ENCODE assay signal across 11 cellular contexts in genomic region chr6:170026272-170027110, GRCh38.
DNase-seq lines count a peak whose midpoint lies in the region; ATAC-seq and TF ChIP-seq lines count a peak whose summit lies in the region.
"Had no signal": no experiment of that assay in that cellular context is flagged by ENCODE, and none has a peak within 500 bp of the region (broad histone marks: within the 10 kb centered on the region; RNA-seq: fewer than 3 reads in every experiment).

No MANE protein-coding gene starts in this region.

- DNase-seq in GM23338 (ENCODE audit: low spot score): peak; percentile 8
- DNase-seq in NCI-H2107 treated with DMSO at 0.1 percent for 48 hours (lab: John Stamatoyannopoulos, UW; ENCODE audit: unreplicated experiment): peak; percentile 54
- DNase-seq in endodermal cell: peak; percentile 59
- DNase-seq in sigmoid colon: peak; percentile 65
- DNase-seq in NCI-H446 treated with DMSO at 0.1 percent for 48 hours (lab: John Stamatoyannopoulos, UW): no peak
- no peak for DNase-seq in stimulated activated naive CD4-positive, alpha-beta T cell (lab: John Stamatoyannopoulos, UW)
- DNase-seq in esophagus muscularis mucosa (ENCODE audit: extremely low spot score): no peak
- no peak for DNase-seq in activated naive CD8-positive, alpha-beta T cell treated with anti-CD3 and anti-CD28 coated beads for 36 hours
- DNase-seq: activated CD8-positive, alpha-beta T cell treated with anti-CD3 and anti-CD28 coated beads, Interleukin-2, amount 10 ng/mL, durations not matched to agents 7 days and 5 days; CD8-positive, alpha-beta T cell had no signal

- intact Hi-C loops in sigmoid colon (cut with DNase I): loop anchor here (10.0 kb wide), 1 partner anchor 278 kb away; the partner anchor contains the start of gene FAM120B
- intact Hi-C loops in esophagus muscularis mucosa (cut with DNase I): no loop called here

- H3K27ac Mint-ChIP-seq in GM23338 (no peak overlapping the region), endodermal cell (peak overlapping the region; percentile 52)
- no peak overlapping the region for H3K27ac Mint-ChIP-seq in activated naive CD8-positive, alpha-beta T cell treated with anti-CD3 and anti-CD28 coated beads for 36 hours
- H3K27ac Mint-ChIP-seq: activated CD8-positive, alpha-beta T cell treated with anti-CD3 and anti-CD28 coated beads, Interleukin-2, amount 10 ng/mL, durations not matched to agents 7 days and 5 days; CD8-positive, alpha-beta T cell had no signal

- no peak overlapping the region for H3K4me2 ChIP-seq in GM23338

- H3K36me3 ChIP-seq in GM23338 (ENCODE audit: insufficient read depth): no peaks in the 10 kb centered on the region
- no peaks in the 10 kb centered on the region for H3K36me3 ChIP-seq in endodermal cell (ENCODE audit: control insufficient read depth, insufficient read depth, low read length)
- H3K36me3 ChIP-seq in sigmoid colon: no peaks in the 10 kb centered on the region
- no peaks in the 10 kb centered on the region for H3K36me3 ChIP-seq in esophagus muscularis mucosa

- H3K9me2 ChIP-seq in GM23338 (ENCODE audit: insufficient read depth): 0 out of 2 replicates have a peak, but pooled peaks cover 8% of the 10 kb centered on the region

- TF ChIP-seq CTCF in GM23338 (conservative IDR thresholded peaks at IDR 0.05; ENCODE audit: low read depth in 2 of 2): no peak
- no peak for TF ChIP-seq CTCF in endodermal cell (conservative IDR thresholded peaks at IDR 0.05)
- TF ChIP-seq CTCF in sigmoid colon (IDR thresholded peaks at IDR 0.05): no peak
- TF ChIP-seq CTCF in esophagus muscularis mucosa (IDR thresholded peaks at IDR 0.05): no peak

- H3K9me3 Mint-ChIP-seq in GM23338 (peaks cover 13% of the 10 kb centered on the region), endodermal cell (no peaks in the 10 kb centered on the region)
- H3K9me3 Mint-ChIP-seq in activated naive CD8-positive, alpha-beta T cell treated with anti-CD3 and anti-CD28 coated beads for 36 hours: no peaks in the 10 kb centered on the region
- H3K9me3 Mint-ChIP-seq: CD8-positive, alpha-beta T cell had no signal

- no peak overlapping the region for H2AFZ ChIP-seq in GM23338

- H3K9me3 ChIP-seq in endodermal cell (ENCODE audit: control insufficient read depth, low read length) (no peaks in the 10 kb centered on the region), sigmoid colon (no peaks in the 10 kb centered on the region), esophagus muscularis mucosa (no peaks in the 10 kb centered on the region)

- H3K27ac ChIP-seq in GM23338 (ENCODE audit: low read depth) (no peak overlapping the region), endodermal cell (ENCODE audit: low read depth, low read length) (no peak overlapping the region), sigmoid colon (peak overlapping the region in 2 of 4 donors; percentile 41 to 77), esophagus muscularis mucosa (replicated peaks in 1 of 4) (no peak overlapping the region)
- H3K27ac ChIP-seq: SK-N-MC had no signal

- H3K79me2 ChIP-seq in GM23338 (replicated peaks; ENCODE audit: insufficient read depth): no peaks in the 10 kb centered on the region

- H3K4me3 ChIP-seq in GM23338 (no peak overlapping the region), endodermal cell (ENCODE audit: low read length) (no peak overlapping the region), sigmoid colon (no peak overlapping the region), esophagus muscularis mucosa (no peak overlapping the region)
- H3K4me3 ChIP-seq: SK-N-MC had no signal

- no peaks in the 10 kb centered on the region for H4K20me1 ChIP-seq in GM23338 (replicated peaks; ENCODE audit: insufficient read depth)

- H3K4me1 ChIP-seq in GM23338 (ENCODE audit: insufficient read depth): no peaks in the 10 kb centered on the region
- no peaks in the 10 kb centered on the region for H3K4me1 ChIP-seq in endodermal cell (ENCODE audit: control insufficient read depth, insufficient read depth, low read length)
- peaks cover 0 to 59% (median 33%) of the 10 kb centered on the region in 4 donors for H3K4me1 ChIP-seq in sigmoid colon
- peaks cover 10 to 19% (median 15%) of the 10 kb centered on the region in 4 donors for H3K4me1 ChIP-seq in esophagus muscularis mucosa

- no peak overlapping the region for H3K9ac ChIP-seq in endodermal cell (ENCODE audit: extremely low read depth, low read length, poor library complexity, severe bottlenecking)

- TF ChIP-seq POLR2A in sigmoid colon (IDR thresholded peaks at IDR 0.05) (no peak), esophagus muscularis mucosa (IDR thresholded peaks at IDR 0.05; ENCODE audit: low read depth) (no peak)

- no peak for TF ChIP-seq EP300 in sigmoid colon (IDR thresholded peaks at IDR 0.05)
- TF ChIP-seq EP300 in esophagus muscularis mucosa (IDR thresholded peaks at IDR 0.05): no peak

- H3K27me3 ChIP-seq in GM23338 (ENCODE audit: insufficient read depth): 0 out of 2 replicates have a peak, but pooled peaks cover 3% of the 10 kb centered on the region
- H3K27me3 ChIP-seq in endodermal cell (ENCODE audit: control insufficient read depth, insufficient read depth, low read length, poor library complexity, severe bottlenecking): no peaks in the 10 kb centered on the region
- peaks cover 0 to 12% (median 11%) of the 10 kb centered on the region in 3 donors for H3K27me3 ChIP-seq in sigmoid colon
- peaks cover 0 to 18% (median 0%) of the 10 kb centered on the region in 4 donors for H3K27me3 ChIP-seq in esophagus muscularis mucosa

- H3K27me3 Mint-ChIP-seq in GM23338 (ENCODE audit: insufficient read depth, low read depth, poor library complexity) (peaks cover 1% of the 10 kb centered on the region), endodermal cell (ENCODE audit: insufficient read depth) (peaks cover 13% of the 10 kb centered on the region)
- peaks cover 5% of the 10 kb centered on the region for H3K27me3 Mint-ChIP-seq in activated naive CD8-positive, alpha-beta T cell treated with anti-CD3 and anti-CD28 coated beads for 36 hours

- H3K36me3 Mint-ChIP-seq in GM23338 (ENCODE audit: low read depth): peaks cover 11% of the 10 kb centered on the region; the same call in 2 of the 3 replicates
- H3K36me3 Mint-ChIP-seq in endodermal cell (ENCODE audit: low read depth): no peaks in the 10 kb centered on the region
- H3K36me3 Mint-ChIP-seq in activated naive CD8-positive, alpha-beta T cell treated with anti-CD3 and anti-CD28 coated beads for 36 hours: no peaks in the 10 kb centered on the region
- H3K36me3 Mint-ChIP-seq: CD8-positive, alpha-beta T cell had no signal

- no peaks in the 10 kb centered on the region for H3F3A ChIP-seq in GM23338 (replicated peaks; ENCODE audit: low read depth)

- ATAC-seq in GM23338: peak; percentile 19
- ATAC-seq: activated CD8-positive, alpha-beta T cell treated with anti-CD3 and anti-CD28 coated beads, Interleukin-2, amount 10 ng/mL, durations not matched to agents 7 days and 5 days; CD8-positive, alpha-beta T cell had no signal

- H3K4me3 Mint-ChIP-seq in GM23338 (no peak overlapping the region), endodermal cell (no peak overlapping the region)
- H3K4me3 Mint-ChIP-seq in activated naive CD8-positive, alpha-beta T cell treated with anti-CD3 and anti-CD28 coated beads for 36 hours: no peak overlapping the region
- H3K4me3 Mint-ChIP-seq: activated CD8-positive, alpha-beta T cell treated with anti-CD3 and anti-CD28 coated beads, Interleukin-2, amount 10 ng/mL, durations not matched to agents 7 days and 5 days; CD8-positive, alpha-beta T cell had no signal

- no peaks in the 10 kb centered on the region; the same call in 2 of the 3 replicates for H3K4me1 Mint-ChIP-seq in GM23338
- peaks cover 2% of the 10 kb centered on the region for H3K4me1 Mint-ChIP-seq in endodermal cell
- no peaks in the 10 kb centered on the region for H3K4me1 Mint-ChIP-seq in activated naive CD8-positive, alpha-beta T cell treated with anti-CD3 and anti-CD28 coated beads for 36 hours

- WGBS in endodermal cell (ENCODE audit: insufficient coverage in 1 of 2, insufficient read length in 1 of 2), 2 experiments: 87% methylated on average over 18 to 25 of the region's 25 CpGs
- WGBS in sigmoid colon, 2 donors: 21 to 72% methylated on average over 25 of the region's 25 CpGs
- WGBS in esophagus muscularis mucosa: 93% methylated on average over 16 of the region's 25 CpGs

TF ChIP-seq in GM23338, 12 proteins besides CTCF, POLR2A, EP300 and RAD21 (continues in another document):
- TF ChIP-seq NANOG (IDR thresholded peaks at IDR 0.05; ENCODE audit: borderline replicate concordance) (no peak), CREB1 (CRISPR knock-in tag; IDR thresholded peaks at IDR 0.05; ENCODE audit: low read depth) (no peak), ETS1 (IDR thresholded peaks at IDR 0.05) (no peak), JUNB (IDR thresholded peaks at IDR 0.05; ENCODE audit: unreplicated experiment) (no peak), POLR2AphosphoS5 (IDR thresholded peaks at IDR 0.05; ENCODE audit: low read depth) (no peak)

Comparison
In these comparisons a context has a peak if more than half of its experiments do, and no peak if none do; other contexts are left out.
1. DNase-seq: peak in GM23338 (single experiment), NCI-H2107 treated with DMSO at 0.1 percent for 48 hours (single experiment), endodermal cell (single experiment) and sigmoid colon (single experiment); none in NCI-H446 treated with DMSO at 0.1 percent for 48 hours (single experiment), stimulated activated naive CD4-positive, alpha-beta T cell (0 of 6), esophagus muscularis mucosa (single experiment) and activated naive CD8-positive, alpha-beta T cell treated with anti-CD3 and anti-CD28 coated beads for 36 hours (single experiment).